ENCODE assay signal across 20 cellular contexts in genomic region chr14:55399912-55400311, GRCh38. TPM values are rescaled to one million over a fixed set of nuclear protein-coding genes. Genes with fewer than 3 reads are reported as not detected.
DNase-seq lines count a peak whose midpoint lies in the region; ATAC-seq and TF ChIP-seq lines count a peak whose summit lies in the region.
"Had no signal": no experiment of that assay in that cellular context is flagged by ENCODE, and none has a peak within 500 bp of the region (broad histone marks: within the 10 kb centered on the region; RNA-seq: fewer than 3 reads in every experiment).

No MANE protein-coding gene starts in this region.

- H3K4me3 ChIP-seq in left ventricle myocardium inferior = no peak overlapping the region
- no peak overlapping the region for H3K4me3 ChIP-seq in right cardiac atrium (ENCODE audit: low read length)
- H3K4me3 ChIP-seq in ascending aorta = no peak overlapping the region
- no peak overlapping the region for H3K4me3 ChIP-seq in mesendoderm (ENCODE audit: low read length)
- H3K4me3 ChIP-seq in uterus = no peak overlapping the region
- H3K4me3 ChIP-seq: pancreas, stomach had no signal

- DNase-seq in left ventricle myocardium inferior (no peak), right cardiac atrium (no peak), ascending aorta (ENCODE audit: low spot score in 2 of 2) (no peak), mesendoderm (no peak), uterus (no peak), occipital lobe (lab: John Stamatoyannopoulos, UW) (no peak), GF-D8 (lab: John Stamatoyannopoulos, UW) (no peak)
- DNase-seq: amygdala; CD4-positive, alpha-beta memory T cell; DMS53; foreskin melanocyte; NCI-H1092 treated with DMSO at 0.1 percent for 48 hours; NCI-H748 treated with DMSO at 0.1 percent for 48 hours; pancreas; stomach had no signal

- no peak overlapping the region for H2BK15ac ChIP-seq in mesendoderm (replicated peaks; ENCODE audit: low read depth)

- H3K56ac ChIP-seq in mesendoderm (ENCODE audit: low read length) = no peak overlapping the region

- H3K9ac ChIP-seq in mesendoderm (ENCODE audit: low read length) = no peak overlapping the region

- no peak overlapping the region for H4K8ac ChIP-seq in mesendoderm (ENCODE audit: low read depth, low read length)

- H2BK5ac ChIP-seq in mesendoderm (ENCODE audit: low read length) = no peak overlapping the region

- no peaks in the 10 kb centered on the region for H3K9me3 ChIP-seq in left ventricle myocardium inferior (replicated peaks)
- H3K9me3 ChIP-seq in right cardiac atrium (ENCODE audit: control insufficient read depth, low read length) = no peaks in the 10 kb centered on the region
- no peaks in the 10 kb centered on the region for H3K9me3 ChIP-seq in ascending aorta
- H3K9me3 ChIP-seq in uterus = no peaks in the 10 kb centered on the region
- H3K9me3 ChIP-seq: pancreas, stomach had no signal

- H3K79me1 ChIP-seq in mesendoderm (ENCODE audit: low read length) = peaks cover 9% of the 10 kb centered on the region

- no peak overlapping the region for H2AK5ac ChIP-seq in mesendoderm (ENCODE audit: low read length)

- H3K4me1 ChIP-seq in left ventricle myocardium inferior = peaks cover 46% of the 10 kb centered on the region
- H3K4me1 ChIP-seq in right cardiac atrium (ENCODE audit: control insufficient read depth, insufficient read depth, low read length) = peaks cover 4% of the 10 kb centered on the region
- H3K4me1 ChIP-seq in ascending aorta = peaks cover 4 to 26% of the 10 kb centered on the region in 2 donors
- H3K4me1 ChIP-seq in mesendoderm (ENCODE audit: control insufficient read depth, low read depth, low read length) = no peaks in the 10 kb centered on the region
- peaks cover 0 to 8% of the 10 kb centered on the region in 2 donors for H3K4me1 ChIP-seq in uterus

- no peak overlapping the region for H4K5ac ChIP-seq in mesendoderm (ENCODE audit: low read length)

- no peak overlapping the region for H3K4me2 ChIP-seq in mesendoderm (ENCODE audit: low read length)

- ATAC-seq in right cardiac atrium (no peak), GM18858 (IDR thresholded peaks at IDR 0.05; ENCODE audit: unreplicated experiment) (no peak)
- ATAC-seq: pancreas had no signal

- no peak overlapping the region for H2BK120ac ChIP-seq in mesendoderm (ENCODE audit: low read depth, low read length)

- H3K36me3 ChIP-seq in left ventricle myocardium inferior = peaks cover 20% of the 10 kb centered on the region
- H3K36me3 ChIP-seq in ascending aorta = peaks cover 0 to 5% of the 10 kb centered on the region in 2 donors
- no peaks in the 10 kb centered on the region for H3K36me3 ChIP-seq in mesendoderm (ENCODE audit: control insufficient read depth, insufficient read depth, low read length)
- H3K36me3 ChIP-seq in uterus = no peaks in the 10 kb centered on the region

- H3K18ac ChIP-seq in mesendoderm (ENCODE audit: low read length) = no peak overlapping the region

- no peak overlapping the region for H3K23ac ChIP-seq in mesendoderm (ENCODE audit: low read length)

- intact Hi-C loops in left ventricle myocardium inferior (cut with micrococcal nuclease) = no loop called here
- intact Hi-C loops in right cardiac atrium (cut with DNase I) = no loop called here
- intact Hi-C loops in ascending aorta (cut with DNase I) = loop anchor here (1.0 to 2.0 kb wide), 2 partner anchors 11 to 15 kb away; partner anchors contain the start of gene ATG14
- intact Hi-C loops in uterus (cut with DNase I; ENCODE audit: low total_unique reads) = no loop called here

- H3K27ac ChIP-seq in left ventricle myocardium inferior (replicated peaks) (peak overlapping the region; percentile 54), right cardiac atrium (ENCODE audit: low read length) (no peak overlapping the region), ascending aorta (peak overlapping the region; percentile 35 to 84), mesendoderm (ENCODE audit: low read depth, low read length) (no peak overlapping the region), uterus (peak overlapping the region; percentile 20 to 46)
- H3K27ac ChIP-seq: pancreas had no signal

- H3K4ac ChIP-seq in mesendoderm (ENCODE audit: low read depth, low read length) = peak overlapping the region; percentile 12

- no peak for TF ChIP-seq CTCF in left ventricle myocardium inferior (IDR thresholded peaks at IDR 0.05; ENCODE audit: borderline replicate concordance)
- TF ChIP-seq CTCF in ascending aorta (IDR thresholded peaks at IDR 0.05) = no peak
- no peak for TF ChIP-seq CTCF in uterus (IDR thresholded peaks at IDR 0.05)

- H3K27me3 ChIP-seq in left ventricle myocardium inferior (ENCODE audit: low read depth) (no peaks in the 10 kb centered on the region), right cardiac atrium (ENCODE audit: control insufficient read depth, insufficient read depth) (no peaks in the 10 kb centered on the region), ascending aorta (no peaks in the 10 kb centered on the region), mesendoderm (ENCODE audit: insufficient read depth, low read length, poor library complexity) (no peaks in the 10 kb centered on the region), uterus (no peaks in the 10 kb centered on the region)
- H3K27me3 ChIP-seq: pancreas, stomach had no signal

- TF ChIP-seq POLR2A in uterus (IDR thresholded peaks at IDR 0.05) = no peak

- H3K79me2 ChIP-seq in mesendoderm (ENCODE audit: control insufficient read depth, insufficient read depth, low read length) = peaks cover 5% of the 10 kb centered on the region

- 57% methylated on average over 2 of the region's 2 CpGs for WGBS in right cardiac atrium
- WGBS in mesendoderm (ENCODE audit: extremely low coverage, insufficient coverage, low lambda C conversion rate) = no CpG with 5 or more reads among the region's 2 CpGs

RNA-seq across cellular contexts. Expression of gene ATG14, which starts 11.7 kb away (rescaled TPM):
- total RNA-seq in left ventricle myocardium inferior (13.2 TPM), right cardiac atrium (10 to 100 TPM in 3 of 4 donors, 1 to 10 TPM in 1; 8.0 to 12.9 (median 10.9) TPM), ascending aorta (8.4 TPM), uterus (10 to 100 TPM in 3 of 4 donors, 1 to 10 TPM in 1; 6.1 to 26.5 (median 13.0) TPM), occipital lobe (22.6 TPM)
- 6.7 TPM for polyA plus RNA-seq in right cardiac atrium
- 6.5 TPM for polyA plus RNA-seq in mesendoderm (2013, experiment 1 of 2)
- polyA plus RNA-seq in mesendoderm (2013, experiment 2 of 2) = 6.7 TPM

RNA-seq across cellular contexts. Expression of gene TBPL2, which starts 40.5 kb away (rescaled TPM):
- total RNA-seq in left ventricle myocardium inferior (not detected), right cardiac atrium (not detected), ascending aorta (not detected), uterus (not detected), occipital lobe (not detected)
- not detected for polyA plus RNA-seq in right cardiac atrium
- 0.03 TPM for polyA plus RNA-seq in mesendoderm (2013, experiment 1 of 2)
- 0.06 TPM for polyA plus RNA-seq in mesendoderm (2013, experiment 2 of 2)
- total RNA-seq: activated T-helper 2 cell treated with anti-CD3 and anti-CD28 coated beads, Interferon-gamma antibody, Interleukin-2, Interleukin-4, amounts not matched to agents 10 μg/mL and 5 μg/mL and 100 μg/mL, durations not matched to agents 14 hours and 24 hours and 36 hours; CD4-positive, alpha-beta memory T cell; cerebellum; liver; pancreas; stomach; urinary bladder had no signal
- polyA plus RNA-seq: CD4-positive, alpha-beta memory T cell; liver; pancreas; stomach; urinary bladder had no signal

Comparison
In these comparisons a context has a peak if more than half of its experiments do, and no peak if none do; other contexts are left out.
1. H3K27ac ChIP-seq: peak in left ventricle myocardium inferior (single experiment), ascending aorta (2 of 2) and uterus (2 of 2); none in right cardiac atrium (single experiment) and mesendoderm (single experiment).